In genomic region chr2:182680838-182681237, GRCh38 we compare ENCODE assay signal across 16 cellular contexts.
A peak's percentile ranks its signal among the peaks of the same experiment; 100 is the strongest.
DNase-seq lines count a peak whose midpoint lies in the region; ATAC-seq lines count a peak whose summit lies in the region.
"Had no signal": no experiment of that assay in that cellular context is flagged by ENCODE, and none has a peak within 500 bp of the region (broad histone marks: within the 10 kb centered on the region; RNA-seq: fewer than 3 reads in every experiment).

No MANE protein-coding gene starts in this region.

- H3K27ac Mint-ChIP-seq in memory B cell = no peak overlapping the region
- H3K27ac Mint-ChIP-seq: CD4-positive, alpha-beta T cell had no signal

- H3K9me3 Mint-ChIP-seq in memory B cell = peaks cover 4% of the 10 kb centered on the region

- no peaks in the 10 kb centered on the region for H3K36me3 Mint-ChIP-seq in memory B cell
- H3K36me3 Mint-ChIP-seq: CD8-positive, alpha-beta memory T cell had no signal

- H3K4me3 Mint-ChIP-seq in memory B cell = no peak overlapping the region
- H3K4me3 Mint-ChIP-seq: CD14-positive monocyte; CD4-positive, alpha-beta T cell; CD8-positive, alpha-beta memory T cell had no signal

- ATAC-seq in GM18868 (IDR thresholded peaks at IDR 0.05; ENCODE audit: unreplicated experiment) = peak; percentile 58
- peak; percentile 50 for ATAC-seq in HG02885 (IDR thresholded peaks at IDR 0.05; ENCODE audit: poor library complexity, unreplicated experiment)
- peak; percentile 17 for ATAC-seq in memory B cell (ENCODE audit: low read depth)
- no peak for ATAC-seq in HG02870 (IDR thresholded peaks at IDR 0.05; ENCODE audit: unreplicated experiment)
- ATAC-seq in GM18520 (IDR thresholded peaks at IDR 0.05; ENCODE audit: unreplicated experiment) = no peak
- ATAC-seq: GM12878 had no signal

- H3K27me3 Mint-ChIP-seq in memory B cell = peaks cover 4% of the 10 kb centered on the region

- DNase-seq in memory B cell (ENCODE audit: low spot score in 2 of 2) = no peak
- no peak for DNase-seq in SIG-M5 treated with dmso at 0.1 percent for 504 hours (lab: John Stamatoyannopoulos, UW; ENCODE audit: unreplicated experiment)
- DNase-seq: CD4-positive, alpha-beta T cell; CD8-positive, alpha-beta memory T cell; DMS 273 treated with DMSO at 0.1 percent for 48 hours; DMS79; EL; GDM1; H7; HCEC 1CT had no signal

- peaks cover 11% of the 10 kb centered on the region for H3K4me1 Mint-ChIP-seq in memory B cell
- H3K4me1 Mint-ChIP-seq: CD8-positive, alpha-beta memory T cell had no signal

Comparison
In these comparisons a context has a peak if more than half of its experiments do, and no peak if none do; other contexts are left out.
1. ATAC-seq: peak in GM18868 (single experiment), HG02885 (single experiment) and memory B cell (single experiment); none in HG02870 (single experiment) and GM18520 (single experiment).